In the genomic region with DNA sequence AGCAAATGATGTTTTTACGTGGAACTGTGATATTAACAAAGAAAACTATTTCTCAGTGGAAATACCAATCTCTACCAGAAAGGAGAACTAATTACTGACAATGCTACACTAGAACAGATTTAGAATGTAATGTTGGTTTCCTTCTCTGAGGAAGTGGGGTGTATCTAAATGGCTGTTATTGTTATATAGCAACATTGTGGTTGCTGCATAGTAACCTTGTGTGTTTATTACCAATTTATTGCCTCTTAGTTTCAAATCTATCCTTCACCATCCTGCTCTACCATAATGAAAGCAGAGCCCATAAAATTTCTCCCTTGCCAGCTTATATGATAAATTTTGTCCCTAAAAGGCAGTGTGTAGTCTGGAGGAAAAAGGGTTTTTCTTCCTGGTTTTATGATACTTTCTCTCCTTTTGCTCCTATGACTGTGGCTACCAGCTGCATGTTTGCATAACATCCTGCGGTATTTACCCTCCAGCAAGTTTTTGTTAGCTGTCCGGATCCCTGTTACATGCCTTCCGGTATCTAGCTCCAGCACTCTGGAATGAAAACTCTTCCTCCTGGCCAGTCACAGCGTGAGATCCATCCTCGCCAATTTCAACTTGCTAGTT, we compare ENCODE assay signal across 1 cellular context.
TF ChIP-seq lines count a peak whose summit lies in the region.

No MANE protein-coding gene starts in this region.

TF ChIP-seq in HepG2, 621 proteins besides CTCF, POLR2A, EP300 and RAD21 (continues in another document):
- TF ChIP-seq MED1 (CRISPR knock-in tag; IDR thresholded peaks at IDR 0.05): peak; percentile 39; the same call in 1 of the 2 replicates
- TF ChIP-seq, protein P1, sequence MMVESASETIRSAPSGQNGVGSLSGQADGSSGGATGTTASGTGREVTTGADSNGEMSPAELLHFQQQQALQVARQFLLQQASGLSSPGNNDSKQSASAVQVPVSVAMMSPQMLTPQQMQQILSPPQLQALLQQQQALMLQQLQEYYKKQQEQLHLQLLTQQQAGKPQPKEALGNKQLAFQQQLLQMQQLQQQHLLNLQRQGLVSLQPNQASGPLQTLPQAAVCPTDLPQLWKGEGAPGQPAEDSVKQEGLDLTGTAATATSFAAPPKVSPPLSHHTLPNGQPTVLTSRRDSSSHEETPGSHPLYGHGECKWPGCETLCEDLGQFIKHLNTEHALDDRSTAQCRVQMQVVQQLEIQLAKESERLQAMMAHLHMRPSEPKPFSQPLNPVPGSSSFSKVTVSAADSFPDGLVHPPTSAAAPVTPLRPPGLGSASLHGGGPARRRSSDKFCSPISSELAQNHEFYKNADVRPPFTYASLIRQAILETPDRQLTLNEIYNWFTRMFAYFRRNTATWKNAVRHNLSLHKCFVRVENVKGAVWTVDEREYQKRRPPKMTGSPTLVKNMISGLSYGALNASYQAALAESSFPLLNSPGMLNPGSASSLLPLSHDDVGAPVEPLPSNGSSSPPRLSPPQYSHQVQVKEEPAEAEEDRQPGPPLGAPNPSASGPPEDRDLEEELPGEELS (CRISPR knock-in tag; IDR thresholded peaks at IDR 0.05): peak; percentile 55
- TF ChIP-seq PCBP1 (IDR thresholded peaks at IDR 0.05; ENCODE audit: borderline replicate concordance, low read depth, low read length): no peak
- TF ChIP-seq, protein P2, sequence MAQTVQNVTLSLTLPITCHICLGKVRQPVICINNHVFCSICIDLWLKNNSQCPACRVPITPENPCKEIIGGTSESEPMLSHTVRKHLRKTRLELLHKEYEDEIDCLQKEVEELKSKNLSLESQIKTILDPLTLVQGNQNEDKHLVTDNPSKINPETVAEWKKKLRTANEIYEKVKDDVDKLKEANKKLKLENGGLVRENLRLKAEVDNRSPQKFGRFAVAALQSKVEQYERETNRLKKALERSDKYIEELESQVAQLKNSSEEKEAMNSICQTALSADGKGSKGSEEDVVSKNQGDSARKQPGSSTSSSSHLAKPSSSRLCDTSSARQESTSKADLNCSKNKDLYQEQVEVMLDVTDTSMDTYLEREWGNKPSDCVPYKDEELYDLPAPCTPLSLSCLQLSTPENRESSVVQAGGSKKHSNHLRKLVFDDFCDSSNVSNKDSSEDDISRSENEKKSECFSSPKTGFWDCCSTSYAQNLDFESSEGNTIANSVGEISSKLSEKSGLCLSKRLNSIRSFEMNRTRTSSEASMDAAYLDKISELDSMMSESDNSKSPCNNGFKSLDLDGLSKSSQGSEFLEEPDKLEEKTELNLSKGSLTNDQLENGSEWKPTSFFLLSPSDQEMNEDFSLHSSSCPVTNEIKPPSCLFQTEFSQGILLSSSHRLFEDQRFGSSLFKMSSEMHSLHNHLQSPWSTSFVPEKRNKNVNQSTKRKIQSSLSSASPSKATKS (CRISPR knock-in tag; IDR thresholded peaks at IDR 0.05): no peak
- TF ChIP-seq HMG20A (CRISPR knock-in tag; IDR thresholded peaks at IDR 0.05; ENCODE audit: borderline replicate concordance): peak; percentile 79
- TF ChIP-seq CREM (IDR thresholded peaks at IDR 0.05): 0 out of 2 replicates have a peak, but pooled peaks have one; percentile 12
- TF ChIP-seq CREM (CRISPR knock-in tag; IDR thresholded peaks at IDR 0.05): no peak
- 0 out of 2 replicates have a peak, but pooled peaks have one; percentile 35 for TF ChIP-seq TBX2 (CRISPR knock-in tag; IDR thresholded peaks at IDR 0.05; ENCODE audit: borderline replicate concordance)
- peak; percentile 67; the same call in 1 of the 2 replicates for TF ChIP-seq CEBPB (IDR thresholded peaks at IDR 0.05; ENCODE audit: borderline replicate concordance, low read depth, low read length)
- TF ChIP-seq FOXK1 (CRISPR knock-in tag; IDR thresholded peaks at IDR 0.05; ENCODE audit: borderline replicate concordance, low read depth): peak; percentile 44; the same call in 1 of the 2 replicates
- TF ChIP-seq, protein P3, sequence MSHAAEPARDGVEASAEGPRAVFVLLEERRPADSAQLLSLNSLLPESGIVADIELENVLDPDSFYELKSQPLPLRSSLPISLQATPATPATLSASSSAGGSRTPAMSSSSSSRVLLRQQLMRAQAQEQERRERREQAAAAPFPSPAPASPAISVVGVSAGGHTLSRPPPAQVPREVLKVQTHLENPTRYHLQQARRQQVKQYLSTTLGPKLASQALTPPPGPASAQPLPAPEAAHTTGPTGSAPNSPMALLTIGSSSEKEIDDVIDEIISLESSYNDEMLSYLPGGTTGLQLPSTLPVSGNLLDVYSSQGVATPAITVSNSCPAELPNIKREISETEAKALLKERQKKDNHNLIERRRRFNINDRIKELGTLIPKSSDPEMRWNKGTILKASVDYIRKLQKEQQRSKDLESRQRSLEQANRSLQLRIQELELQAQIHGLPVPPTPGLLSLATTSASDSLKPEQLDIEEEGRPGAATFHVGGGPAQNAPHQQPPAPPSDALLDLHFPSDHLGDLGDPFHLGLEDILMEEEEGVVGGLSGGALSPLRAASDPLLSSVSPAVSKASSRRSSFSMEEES (CRISPR knock-in tag; IDR thresholded peaks at IDR 0.05): peak; percentile 40; the same call in 1 of the 2 replicates
- no peak for TF ChIP-seq KDM4B (CRISPR knock-in tag; IDR thresholded peaks at IDR 0.05)
- TF ChIP-seq MED8 (CRISPR knock-in tag; IDR thresholded peaks at IDR 0.05; ENCODE audit: insufficient replicate concordance): no peak
- 0 out of 2 replicates have a peak, but pooled peaks have one; percentile 23 for TF ChIP-seq NCOA2 (CRISPR knock-in tag; IDR thresholded peaks at IDR 0.05)
- no peak for TF ChIP-seq STAG1 (CRISPR knock-in tag; IDR thresholded peaks at IDR 0.05)
- TF ChIP-seq SOX13 (IDR thresholded peaks at IDR 0.05): no peak
- peak in 1 of 2 experiments; percentile 63; a peak in 1 of 4 replicates for TF ChIP-seq SOX13 (CRISPR knock-in tag; conservative IDR thresholded peaks at IDR 0.05 in 1 of 2, IDR thresholded peaks at IDR 0.05 in 1 of 2)
- TF ChIP-seq, protein P4, sequence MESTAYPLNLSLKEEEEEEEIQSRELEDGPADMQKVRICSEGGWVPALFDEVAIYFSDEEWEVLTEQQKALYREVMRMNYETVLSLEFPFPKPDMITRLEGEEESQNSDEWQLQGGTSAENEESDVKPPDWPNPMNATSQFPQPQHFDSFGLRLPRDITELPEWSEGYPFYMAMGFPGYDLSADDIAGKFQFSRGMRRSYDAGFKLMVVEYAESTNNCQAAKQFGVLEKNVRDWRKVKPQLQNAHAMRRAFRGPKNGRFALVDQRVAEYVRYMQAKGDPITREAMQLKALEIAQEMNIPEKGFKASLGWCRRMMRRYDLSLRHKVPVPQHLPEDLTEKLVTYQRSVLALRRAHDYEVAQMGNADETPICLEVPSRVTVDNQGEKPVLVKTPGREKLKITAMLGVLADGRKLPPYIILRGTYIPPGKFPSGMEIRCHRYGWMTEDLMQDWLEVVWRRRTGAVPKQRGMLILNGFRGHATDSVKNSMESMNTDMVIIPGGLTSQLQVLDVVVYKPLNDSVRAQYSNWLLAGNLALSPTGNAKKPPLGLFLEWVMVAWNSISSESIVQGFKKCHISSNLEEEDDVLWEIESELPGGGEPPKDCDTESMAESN (CRISPR knock-in tag; conservative IDR thresholded peaks at IDR 0.05): no peak
- 0 out of 2 replicates have a peak, but pooled peaks have one; percentile 46 for TF ChIP-seq ZNF614 (CRISPR knock-in tag; IDR thresholded peaks at IDR 0.05; ENCODE audit: borderline replicate concordance)
- no peak for TF ChIP-seq ZFP90 (CRISPR knock-in tag; IDR thresholded peaks at IDR 0.05; ENCODE audit: borderline replicate concordance)
- peak; percentile 51; the same call in 1 of the 2 replicates for TF ChIP-seq ZNF644 (CRISPR knock-in tag; IDR thresholded peaks at IDR 0.05; ENCODE audit: low read depth)
- no peak for TF ChIP-seq GABPA (IDR thresholded peaks at IDR 0.05; ENCODE audit: low read depth, low read length)
- peak; percentile 78 for TF ChIP-seq GABPA (CRISPR knock-in tag; IDR thresholded peaks at IDR 0.05; ENCODE audit: low read depth)
- TF ChIP-seq ETV5 (CRISPR knock-in tag; IDR thresholded peaks at IDR 0.05; ENCODE audit: borderline replicate concordance): peak; percentile 93
- TF ChIP-seq ZNF30 (CRISPR knock-in tag; IDR thresholded peaks at IDR 0.05): no peak
- no peak for TF ChIP-seq CENPX (CRISPR knock-in tag; IDR thresholded peaks at IDR 0.05)
- TF ChIP-seq ZNF564 (CRISPR knock-in tag; IDR thresholded peaks at IDR 0.05): no peak
- peak; percentile 93; the same call in 1 of the 2 replicates for TF ChIP-seq ZSCAN9 (CRISPR knock-in tag; IDR thresholded peaks at IDR 0.05; ENCODE audit: borderline replicate concordance)
- peak; percentile 58; the same call in 1 of the 2 replicates for TF ChIP-seq KAT8 (CRISPR knock-in tag; IDR thresholded peaks at IDR 0.05)
- TF ChIP-seq HMG20B (CRISPR knock-in tag; conservative IDR thresholded peaks at IDR 0.05): no peak
- no peak for TF ChIP-seq TCF12 (IDR thresholded peaks at IDR 0.05)
- TF ChIP-seq TCF12 (CRISPR knock-in tag; IDR thresholded peaks at IDR 0.05): no peak
- TF ChIP-seq SAP130 (CRISPR knock-in tag; IDR thresholded peaks at IDR 0.05; ENCODE audit: low read depth): peak; percentile 73
- 0 out of 2 replicates have a peak, but pooled peaks have one; percentile 38 for TF ChIP-seq ERF (CRISPR knock-in tag; IDR thresholded peaks at IDR 0.05)
- TF ChIP-seq FOXA3 (CRISPR knock-in tag; IDR thresholded peaks at IDR 0.05): peak; percentile 91
- no peak for TF ChIP-seq HOXD1 (CRISPR knock-in tag; IDR thresholded peaks at IDR 0.05)
- TF ChIP-seq, protein P5, sequence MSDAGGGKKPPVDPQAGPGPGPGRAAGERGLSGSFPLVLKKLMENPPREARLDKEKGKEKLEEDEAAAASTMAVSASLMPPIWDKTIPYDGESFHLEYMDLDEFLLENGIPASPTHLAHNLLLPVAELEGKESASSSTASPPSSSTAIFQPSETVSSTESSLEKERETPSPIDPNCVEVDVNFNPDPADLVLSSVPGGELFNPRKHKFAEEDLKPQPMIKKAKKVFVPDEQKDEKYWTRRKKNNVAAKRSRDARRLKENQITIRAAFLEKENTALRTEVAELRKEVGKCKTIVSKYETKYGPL (CRISPR knock-in tag; IDR thresholded peaks at IDR 0.05): peak; percentile 91
- TF ChIP-seq, protein P6, sequence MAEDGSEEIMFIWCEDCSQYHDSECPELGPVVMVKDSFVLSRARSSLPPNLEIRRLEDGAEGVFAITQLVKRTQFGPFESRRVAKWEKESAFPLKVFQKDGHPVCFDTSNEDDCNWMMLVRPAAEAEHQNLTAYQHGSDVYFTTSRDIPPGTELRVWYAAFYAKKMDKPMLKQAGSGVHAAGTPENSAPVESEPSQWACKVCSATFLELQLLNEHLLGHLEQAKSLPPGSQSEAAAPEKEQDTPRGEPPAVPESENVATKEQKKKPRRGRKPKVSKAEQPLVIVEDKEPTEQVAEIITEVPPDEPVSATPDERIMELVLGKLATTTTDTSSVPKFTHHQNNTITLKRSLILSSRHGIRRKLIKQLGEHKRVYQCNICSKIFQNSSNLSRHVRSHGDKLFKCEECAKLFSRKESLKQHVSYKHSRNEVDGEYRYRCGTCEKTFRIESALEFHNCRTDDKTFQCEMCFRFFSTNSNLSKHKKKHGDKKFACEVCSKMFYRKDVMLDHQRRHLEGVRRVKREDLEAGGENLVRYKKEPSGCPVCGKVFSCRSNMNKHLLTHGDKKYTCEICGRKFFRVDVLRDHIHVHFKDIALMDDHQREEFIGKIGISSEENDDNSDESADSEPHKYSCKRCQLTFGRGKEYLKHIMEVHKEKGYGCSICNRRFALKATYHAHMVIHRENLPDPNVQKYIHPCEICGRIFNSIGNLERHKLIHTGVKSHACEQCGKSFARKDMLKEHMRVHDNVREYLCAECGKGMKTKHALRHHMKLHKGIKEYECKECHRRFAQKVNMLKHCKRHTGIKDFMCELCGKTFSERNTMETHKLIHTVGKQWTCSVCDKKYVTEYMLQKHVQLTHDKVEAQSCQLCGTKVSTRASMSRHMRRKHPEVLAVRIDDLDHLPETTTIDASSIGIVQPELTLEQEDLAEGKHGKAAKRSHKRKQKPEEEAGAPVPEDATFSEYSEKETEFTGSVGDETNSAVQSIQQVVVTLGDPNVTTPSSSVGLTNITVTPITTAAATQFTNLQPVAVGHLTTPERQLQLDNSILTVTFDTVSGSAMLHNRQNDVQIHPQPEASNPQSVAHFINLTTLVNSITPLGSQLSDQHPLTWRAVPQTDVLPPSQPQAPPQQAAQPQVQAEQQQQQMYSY (CRISPR knock-in tag; IDR thresholded peaks at IDR 0.05): peak; percentile 77; the same call in 1 of the 2 replicates
- no peak for TF ChIP-seq ZNF589 (CRISPR knock-in tag; conservative IDR thresholded peaks at IDR 0.05)
- no peak for TF ChIP-seq SMYD3 (CRISPR knock-in tag; IDR thresholded peaks at IDR 0.05)
- TF ChIP-seq ELF3 (CRISPR knock-in tag; IDR thresholded peaks at IDR 0.05): peak; percentile 93
- TF ChIP-seq GABPB1 (CRISPR knock-in tag; IDR thresholded peaks at IDR 0.05): peak; percentile 33; the same call in 1 of the 2 replicates
- TF ChIP-seq, protein P7, sequence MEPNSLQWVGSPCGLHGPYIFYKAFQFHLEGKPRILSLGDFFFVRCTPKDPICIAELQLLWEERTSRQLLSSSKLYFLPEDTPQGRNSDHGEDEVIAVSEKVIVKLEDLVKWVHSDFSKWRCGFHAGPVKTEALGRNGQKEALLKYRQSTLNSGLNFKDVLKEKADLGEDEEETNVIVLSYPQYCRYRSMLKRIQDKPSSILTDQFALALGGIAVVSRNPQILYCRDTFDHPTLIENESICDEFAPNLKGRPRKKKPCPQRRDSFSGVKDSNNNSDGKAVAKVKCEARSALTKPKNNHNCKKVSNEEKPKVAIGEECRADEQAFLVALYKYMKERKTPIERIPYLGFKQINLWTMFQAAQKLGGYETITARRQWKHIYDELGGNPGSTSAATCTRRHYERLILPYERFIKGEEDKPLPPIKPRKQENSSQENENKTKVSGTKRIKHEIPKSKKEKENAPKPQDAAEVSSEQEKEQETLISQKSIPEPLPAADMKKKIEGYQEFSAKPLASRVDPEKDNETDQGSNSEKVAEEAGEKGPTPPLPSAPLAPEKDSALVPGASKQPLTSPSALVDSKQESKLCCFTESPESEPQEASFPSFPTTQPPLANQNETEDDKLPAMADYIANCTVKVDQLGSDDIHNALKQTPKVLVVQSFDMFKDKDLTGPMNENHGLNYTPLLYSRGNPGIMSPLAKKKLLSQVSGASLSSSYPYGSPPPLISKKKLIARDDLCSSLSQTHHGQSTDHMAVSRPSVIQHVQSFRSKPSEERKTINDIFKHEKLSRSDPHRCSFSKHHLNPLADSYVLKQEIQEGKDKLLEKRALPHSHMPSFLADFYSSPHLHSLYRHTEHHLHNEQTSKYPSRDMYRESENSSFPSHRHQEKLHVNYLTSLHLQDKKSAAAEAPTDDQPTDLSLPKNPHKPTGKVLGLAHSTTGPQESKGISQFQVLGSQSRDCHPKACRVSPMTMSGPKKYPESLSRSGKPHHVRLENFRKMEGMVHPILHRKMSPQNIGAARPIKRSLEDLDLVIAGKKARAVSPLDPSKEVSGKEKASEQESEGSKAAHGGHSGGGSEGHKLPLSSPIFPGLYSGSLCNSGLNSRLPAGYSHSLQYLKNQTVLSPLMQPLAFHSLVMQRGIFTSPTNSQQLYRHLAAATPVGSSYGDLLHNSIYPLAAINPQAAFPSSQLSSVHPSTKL (CRISPR knock-in tag; IDR thresholded peaks at IDR 0.05): peak; percentile 80
- TF ChIP-seq ZNF792 (CRISPR knock-in tag; IDR thresholded peaks at IDR 0.05): 0 out of 2 replicates have a peak, but pooled peaks have one; percentile 59
- peak; percentile 57; the same call in 1 of the 2 replicates for TF ChIP-seq ZNF12 (CRISPR knock-in tag; IDR thresholded peaks at IDR 0.05)
- TF ChIP-seq, protein P8, sequence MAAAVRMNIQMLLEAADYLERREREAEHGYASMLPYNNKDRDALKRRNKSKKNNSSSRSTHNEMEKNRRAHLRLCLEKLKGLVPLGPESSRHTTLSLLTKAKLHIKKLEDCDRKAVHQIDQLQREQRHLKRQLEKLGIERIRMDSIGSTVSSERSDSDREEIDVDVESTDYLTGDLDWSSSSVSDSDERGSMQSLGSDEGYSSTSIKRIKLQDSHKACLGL (CRISPR knock-in tag; IDR thresholded peaks at IDR 0.05): no peak
- peak; percentile 86 for TF ChIP-seq ZSCAN21 (CRISPR knock-in tag; IDR thresholded peaks at IDR 0.05; ENCODE audit: borderline replicate concordance)
- TF ChIP-seq HOXA3 (CRISPR knock-in tag; IDR thresholded peaks at IDR 0.05): peak; percentile 31; the same call in 1 of the 2 replicates
